8 cellular contexts compared by ENCODE assay signal in genomic region chr12:27185234-27186045, GRCh38. TPM values are rescaled to one million over a fixed set of nuclear protein-coding genes. Genes with fewer than 3 reads are reported as not detected.
A peak's percentile ranks its signal among the peaks of the same experiment; 100 is the strongest.
DNase-seq lines count a peak whose midpoint lies in the region; ATAC-seq and TF ChIP-seq lines count a peak whose summit lies in the region.

No MANE protein-coding gene starts in this region.

- no peak for TF ChIP-seq POLR2A in esophagus squamous epithelium (IDR thresholded peaks at IDR 0.05)
- TF ChIP-seq POLR2A in transverse colon (IDR thresholded peaks at IDR 0.05) = no peak
- TF ChIP-seq POLR2A in ovary (IDR thresholded peaks at IDR 0.05) = no peak

- TF ChIP-seq EP300 in transverse colon (IDR thresholded peaks at IDR 0.05; ENCODE audit: low read depth) = no peak
- no peak for TF ChIP-seq EP300 in ovary (IDR thresholded peaks at IDR 0.05)

- H3K4me1 ChIP-seq in esophagus squamous epithelium (peaks cover 7 to 22% (median 16%) of the 10 kb centered on the region in 3 donors), transverse colon (peaks cover 0 to 13% (median 4%) of the 10 kb centered on the region in 4 donors), ovary (ENCODE audit: insufficient read depth) (no peaks in the 10 kb centered on the region)

- intact Hi-C loops in esophagus squamous epithelium (cut with DNase I) = no loop called here
- intact Hi-C loops in transverse colon (cut with DNase I; ENCODE audit: low total_unique reads) = no loop called here
- intact Hi-C loops in ovary (cut with DNase I) = loop anchor here in 1 of 4 donors (10.0 kb wide), 1 partner anchor 109 kb away; no protein-coding TSS in a partner anchor

- 34 to 57% methylated on average over 4 of the region's 4 CpGs for WGBS in esophagus squamous epithelium, 2 donors
- 45 to 67% methylated on average over 4 of the region's 4 CpGs for WGBS in transverse colon (ENCODE audit: low coverage in 1 of 2), 2 donors
- WGBS in ovary, 3 donors = 49 to 79% (median 59%) methylated on average over 4 of the region's 4 CpGs

- H3K9me3 ChIP-seq in MG63 (no peaks in the 10 kb centered on the region), esophagus squamous epithelium (no peaks in the 10 kb centered on the region), transverse colon (no peaks in the 10 kb centered on the region), ovary (no peaks in the 10 kb centered on the region)

- DNase-seq in GM12864 (ENCODE audit: low read depth) (peak; percentile 78), MG63 (peak; percentile 58), esophagus squamous epithelium (lab: John Stamatoyannopoulos, UW) (no peak), transverse colon (no peak), NCI-H2029 (lab: John Stamatoyannopoulos, UW) (no peak), cortex of kidney (lab: John Stamatoyannopoulos, UW) (no peak), ovary (no peak)

- no peak for TF ChIP-seq CTCF in GM12864 (IDR thresholded peaks at IDR 0.05; ENCODE audit: low read depth, low read length, missing control alignments)
- no peak for TF ChIP-seq CTCF in esophagus squamous epithelium (IDR thresholded peaks at IDR 0.05)
- TF ChIP-seq CTCF in transverse colon (IDR thresholded peaks at IDR 0.05) = no peak
- no peak for TF ChIP-seq CTCF in ovary (IDR thresholded peaks at IDR 0.05)

- in situ Hi-C loops in transverse colon (cut with MboI; ENCODE audit: low pct_ligation_motif_present in 1 of 4, low pct_unique_long_range_greater_than_20kb in 1 of 4, low sequenced_read_pairs in 3 of 4) = no loop called here

- peak; percentile 86 for ATAC-seq in GM21723 (IDR thresholded peaks at IDR 0.05; ENCODE audit: unreplicated experiment)

- H3K27ac ChIP-seq in esophagus squamous epithelium (peak overlapping the region in 3 of 4 donors; percentile 3 to 50 (median 17)), transverse colon (peak overlapping the region; percentile 1 to 73 (median 62)), ovary (no peak overlapping the region)

- H3K27me3 ChIP-seq in MG63 = no peaks in the 10 kb centered on the region
- no peaks in the 10 kb centered on the region for H3K27me3 ChIP-seq in esophagus squamous epithelium
- no peaks in the 10 kb centered on the region for H3K27me3 ChIP-seq in transverse colon
- no peaks in the 10 kb centered on the region for H3K27me3 ChIP-seq in ovary

- H3K36me3 ChIP-seq in MG63 = no peaks in the 10 kb centered on the region
- H3K36me3 ChIP-seq in esophagus squamous epithelium = no peaks in the 10 kb centered on the region
- no peaks in the 10 kb centered on the region for H3K36me3 ChIP-seq in transverse colon
- no peaks in the 10 kb centered on the region for H3K36me3 ChIP-seq in ovary

- no peak overlapping the region for H3K4me3 ChIP-seq in GM12864 (ENCODE audit: low read depth, low read length)
- H3K4me3 ChIP-seq in MG63 = no peak overlapping the region
- H3K4me3 ChIP-seq in esophagus squamous epithelium = no peak overlapping the region
- no peak overlapping the region for H3K4me3 ChIP-seq in transverse colon
- H3K4me3 ChIP-seq in ovary = no peak overlapping the region

RNA-seq across cellular contexts. Expression of gene STK38L, which starts 58.6 kb away (rescaled TPM):
- total RNA-seq in MG63 (2014; rRNA removed; shearing (Covaris generic); ENCODE audit: low replicate concordance) = 4.1 and 22.4 TPM in 2 replicates
- total RNA-seq in esophagus squamous epithelium (10 to 100 TPM; 15.6 to 53.2 (median 28.0) TPM), transverse colon (10 to 100 TPM; 18.5 to 51.8 (median 40.9) TPM), ovary (10 to 100 TPM; 13.4 to 23.6 (median 16.8) TPM)
- 10 to 100 TPM in 1 of 2 donors, 1 to 10 TPM in 1; 7.4 to 24.7 TPM for polyA plus RNA-seq in ovary

Comparison
In these comparisons a context has a peak if more than half of its experiments do, and no peak if none do; other contexts are left out.
1. DNase-seq: peak in GM12864 (single experiment) and MG63 (single experiment); none in esophagus squamous epithelium (single experiment), transverse colon (single experiment), NCI-H2029 (single experiment), cortex of kidney (single experiment) and ovary (0 of 5).
2. H3K27ac ChIP-seq: peak in esophagus squamous epithelium (3 of 4) and transverse colon (4 of 4); none in ovary (0 of 2).